1 cellular context compared by ENCODE assay signal in genomic region chr6:137223370-137224131, GRCh38.
TF ChIP-seq lines count a peak whose summit lies in the region.

No MANE protein-coding gene starts in this region.

TF ChIP-seq in K562, 482 proteins besides CTCF, POLR2A, EP300 and RAD21 (continued from another document and continues in another):
- TF ChIP-seq RREB1 (CRISPR knock-in tag; IDR thresholded peaks at IDR 0.05) (peak; percentile 38; the same call in 1 of the 2 replicates), XRCC5 (IDR thresholded peaks at IDR 0.05; ENCODE audit: low read depth, low read length) (no peak), WHSC1 (IDR thresholded peaks at IDR 0.05; ENCODE audit: low read length) (no peak), MED1 (CRISPR knock-in tag; IDR thresholded peaks at IDR 0.05; ENCODE audit: borderline replicate concordance) (no peak), HMG20A (CRISPR knock-in tag; conservative IDR thresholded peaks at IDR 0.05) (no peak), GABPB1 (CRISPR knock-in tag; IDR thresholded peaks at IDR 0.05) (peak; percentile 39; the same call in 1 of the 2 replicates), MEIS2 (IDR thresholded peaks at IDR 0.05; ENCODE audit: partially characterized antibody) (peak; percentile 81), SMARCE1 (IDR thresholded peaks at IDR 0.05) (peak; percentile 79; the same call in 1 of the 2 replicates), HDAC2 (IDR thresholded peaks at IDR 0.05) (0 out of 2 replicates have a peak, but pooled peaks have one; percentile 25), DPF2 (IDR thresholded peaks at IDR 0.05) (peak; percentile 81), C11orf30 (IDR thresholded peaks at IDR 0.05; ENCODE audit: low read depth) (peak; percentile 87), KDM4B (IDR thresholded peaks at IDR 0.05; ENCODE audit: borderline replicate concordance in 2 of 2, low read depth in 1 of 2) (no peak), ZNF592 (IDR thresholded peaks at IDR 0.05) (peak; percentile 79), ZNF263 (CRISPR knock-in tag; IDR thresholded peaks at IDR 0.05; ENCODE audit: borderline replicate concordance) (no peak), CREB3 (tag; conservative IDR thresholded peaks at IDR 0.05; ENCODE audit: low read depth) (0 out of 2 replicates have a peak, but pooled peaks have one; percentile 36), ZNF436 (CRISPR knock-in tag; IDR thresholded peaks at IDR 0.05) (no peak), ZNF507 (tag; conservative IDR thresholded peaks at IDR 0.05) (no peak), GATA2 (CRISPR knock-in tag; IDR thresholded peaks at IDR 0.05) (peak; percentile 69), HMBOX1 (IDR thresholded peaks at IDR 0.05) (0 out of 2 replicates have a peak, but pooled peaks have one; percentile 27), MAZ (CRISPR knock-in tag; conservative IDR thresholded peaks at IDR 0.05 in 1 of 2, IDR thresholded peaks at IDR 0.05 in 1 of 2) (peak; percentile 28 to 65; a peak in 3 of 4 replicates), CTBP1 (IDR thresholded peaks at IDR 0.05; ENCODE audit: borderline replicate concordance) (peak; percentile 77), NBN (IDR thresholded peaks at IDR 0.05; ENCODE audit: low read depth) (peak; percentile 81; the same call in 1 of the 2 replicates), JUN (IDR thresholded peaks at IDR 0.05; ENCODE audit: borderline replicate concordance, low read depth, low read length) (peak; percentile 54; the same call in 1 of the 2 replicates), JUN (CRISPR knock-in tag; IDR thresholded peaks at IDR 0.05; ENCODE audit: borderline replicate concordance) (no peak), KHSRP (IDR thresholded peaks at IDR 0.05) (no peak), NFRKB (IDR thresholded peaks at IDR 0.05; ENCODE audit: low read depth) (peak; percentile 45; the same call in 1 of the 2 replicates), TEAD4 (IDR thresholded peaks at IDR 0.05; ENCODE audit: low read length) (peak; percentile 0; the same call in 1 of the 2 replicates), TEAD4 (CRISPR knock-in tag; IDR thresholded peaks at IDR 0.05; ENCODE audit: borderline replicate concordance) (no peak), ZNF24 (IDR thresholded peaks at IDR 0.05) (peak; percentile 50; the same call in 1 of the 2 replicates), ZNF76 (CRISPR knock-in tag; IDR thresholded peaks at IDR 0.05; ENCODE audit: borderline replicate concordance) (0 out of 2 replicates have a peak, but pooled peaks have one; percentile 53), NR2C2 (CRISPR knock-in tag; IDR thresholded peaks at IDR 0.05) (no peak), NR2C2 (tag; IDR thresholded peaks at IDR 0.05) (peak; percentile 66; the same call in 1 of the 2 replicates), CBFA2T3 (IDR thresholded peaks at IDR 0.05) (peak; percentile 35; the same call in 1 of the 2 replicates), CEBPG (CRISPR knock-in tag; IDR thresholded peaks at IDR 0.05) (peak; percentile 89), CEBPG (tag; conservative IDR thresholded peaks at IDR 0.05 in 1 of 2, IDR thresholded peaks at IDR 0.05 in 1 of 2) (peak; percentile 84 to 90), JUNB (CRISPR knock-in tag; conservative IDR thresholded peaks at IDR 0.05) (no peak), KDM1A (IDR thresholded peaks at IDR 0.05) (no peak), KLF13 (tag; IDR thresholded peaks at IDR 0.05; ENCODE audit: borderline replicate concordance, low read depth) (no peak), FOXM1 (IDR thresholded peaks at IDR 0.05; ENCODE audit: low read depth) (peak; percentile 27; the same call in 1 of the 2 replicates), FOXM1 (CRISPR knock-in tag; IDR thresholded peaks at IDR 0.05; ENCODE audit: low read depth) (no peak)
- TF ChIP-seq, protein P1, sequence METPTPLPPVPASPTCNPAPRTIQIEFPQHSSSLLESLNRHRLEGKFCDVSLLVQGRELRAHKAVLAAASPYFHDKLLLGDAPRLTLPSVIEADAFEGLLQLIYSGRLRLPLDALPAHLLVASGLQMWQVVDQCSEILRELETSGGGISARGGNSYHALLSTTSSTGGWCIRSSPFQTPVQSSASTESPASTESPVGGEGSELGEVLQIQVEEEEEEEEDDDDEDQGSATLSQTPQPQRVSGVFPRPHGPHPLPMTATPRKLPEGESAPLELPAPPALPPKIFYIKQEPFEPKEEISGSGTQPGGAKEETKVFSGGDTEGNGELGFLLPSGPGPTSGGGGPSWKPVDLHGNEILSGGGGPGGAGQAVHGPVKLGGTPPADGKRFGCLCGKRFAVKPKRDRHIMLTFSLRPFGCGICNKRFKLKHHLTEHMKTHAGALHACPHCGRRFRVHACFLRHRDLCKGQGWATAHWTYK (CRISPR knock-in tag; IDR thresholded peaks at IDR 0.05) = 0 out of 2 replicates have a peak, but pooled peaks have one; percentile 56
- TF ChIP-seq, protein P2, sequence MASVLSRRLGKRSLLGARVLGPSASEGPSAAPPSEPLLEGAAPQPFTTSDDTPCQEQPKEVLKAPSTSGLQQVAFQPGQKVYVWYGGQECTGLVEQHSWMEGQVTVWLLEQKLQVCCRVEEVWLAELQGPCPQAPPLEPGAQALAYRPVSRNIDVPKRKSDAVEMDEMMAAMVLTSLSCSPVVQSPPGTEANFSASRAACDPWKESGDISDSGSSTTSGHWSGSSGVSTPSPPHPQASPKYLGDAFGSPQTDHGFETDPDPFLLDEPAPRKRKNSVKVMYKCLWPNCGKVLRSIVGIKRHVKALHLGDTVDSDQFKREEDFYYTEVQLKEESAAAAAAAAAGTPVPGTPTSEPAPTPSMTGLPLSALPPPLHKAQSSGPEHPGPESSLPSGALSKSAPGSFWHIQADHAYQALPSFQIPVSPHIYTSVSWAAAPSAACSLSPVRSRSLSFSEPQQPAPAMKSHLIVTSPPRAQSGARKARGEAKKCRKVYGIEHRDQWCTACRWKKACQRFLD (CRISPR knock-in tag; IDR thresholded peaks at IDR 0.05) = peak; percentile 55; the same call in 1 of the 2 replicates
- TF ChIP-seq, protein P3, sequence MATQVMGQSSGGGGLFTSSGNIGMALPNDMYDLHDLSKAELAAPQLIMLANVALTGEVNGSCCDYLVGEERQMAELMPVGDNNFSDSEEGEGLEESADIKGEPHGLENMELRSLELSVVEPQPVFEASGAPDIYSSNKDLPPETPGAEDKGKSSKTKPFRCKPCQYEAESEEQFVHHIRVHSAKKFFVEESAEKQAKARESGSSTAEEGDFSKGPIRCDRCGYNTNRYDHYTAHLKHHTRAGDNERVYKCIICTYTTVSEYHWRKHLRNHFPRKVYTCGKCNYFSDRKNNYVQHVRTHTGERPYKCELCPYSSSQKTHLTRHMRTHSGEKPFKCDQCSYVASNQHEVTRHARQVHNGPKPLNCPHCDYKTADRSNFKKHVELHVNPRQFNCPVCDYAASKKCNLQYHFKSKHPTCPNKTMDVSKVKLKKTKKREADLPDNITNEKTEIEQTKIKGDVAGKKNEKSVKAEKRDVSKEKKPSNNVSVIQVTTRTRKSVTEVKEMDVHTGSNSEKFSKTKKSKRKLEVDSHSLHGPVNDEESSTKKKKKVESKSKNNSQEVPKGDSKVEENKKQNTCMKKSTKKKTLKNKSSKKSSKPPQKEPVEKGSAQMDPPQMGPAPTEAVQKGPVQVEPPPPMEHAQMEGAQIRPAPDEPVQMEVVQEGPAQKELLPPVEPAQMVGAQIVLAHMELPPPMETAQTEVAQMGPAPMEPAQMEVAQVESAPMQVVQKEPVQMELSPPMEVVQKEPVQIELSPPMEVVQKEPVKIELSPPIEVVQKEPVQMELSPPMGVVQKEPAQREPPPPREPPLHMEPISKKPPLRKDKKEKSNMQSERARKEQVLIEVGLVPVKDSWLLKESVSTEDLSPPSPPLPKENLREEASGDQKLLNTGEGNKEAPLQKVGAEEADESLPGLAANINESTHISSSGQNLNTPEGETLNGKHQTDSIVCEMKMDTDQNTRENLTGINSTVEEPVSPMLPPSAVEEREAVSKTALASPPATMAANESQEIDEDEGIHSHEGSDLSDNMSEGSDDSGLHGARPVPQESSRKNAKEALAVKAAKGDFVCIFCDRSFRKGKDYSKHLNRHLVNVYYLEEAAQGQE (CRISPR knock-in tag; IDR thresholded peaks at IDR 0.05; ENCODE audit: low read depth) = 0 out of 2 replicates have a peak, but pooled peaks have one; percentile 43
- TF ChIP-seq, protein P4, sequence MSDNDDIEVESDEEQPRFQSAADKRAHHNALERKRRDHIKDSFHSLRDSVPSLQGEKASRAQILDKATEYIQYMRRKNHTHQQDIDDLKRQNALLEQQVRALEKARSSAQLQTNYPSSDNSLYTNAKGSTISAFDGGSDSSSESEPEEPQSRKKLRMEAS (CRISPR knock-in tag; IDR thresholded peaks at IDR 0.05) = peak; percentile 26; the same call in 1 of the 2 replicates
